ENCODE assay signal across 11 cellular contexts in genomic region chr10:79160191-79160590, GRCh38.
DNase-seq lines count a peak whose midpoint lies in the region; ATAC-seq and TF ChIP-seq lines count a peak whose summit lies in the region.
"Had no signal": no experiment of that assay in that cellular context is flagged by ENCODE, and none has a peak within 500 bp of the region (broad histone marks: within the 10 kb centered on the region; RNA-seq: fewer than 3 reads in every experiment).

No MANE protein-coding gene starts in this region.

- no peaks in the 10 kb centered on the region for H3K27me3 ChIP-seq in left ventricle myocardium inferior (ENCODE audit: low read depth)
- H3K27me3 ChIP-seq in right cardiac atrium (ENCODE audit: control insufficient read depth, insufficient read depth), result no peaks in the 10 kb centered on the region
- no peaks in the 10 kb centered on the region for H3K27me3 ChIP-seq in psoas muscle (ENCODE audit: insufficient read depth in 3 of 3, low read length in 2 of 3)
- no peaks in the 10 kb centered on the region for H3K27me3 ChIP-seq in vagina

- ATAC-seq in left cardiac atrium, result no peak
- ATAC-seq in right cardiac atrium, result peak in 1 of 2 donors; percentile 1
- no peak for ATAC-seq in psoas muscle
- ATAC-seq in GM18909 (IDR thresholded peaks at IDR 0.05; ENCODE audit: poor library complexity, unreplicated experiment), result no peak
- ATAC-seq: activated CD4-positive, CD25-positive, alpha-beta regulatory T cell treated with anti-CD3 and anti-CD28 coated beads, Interleukin-2, amount 50 U/mL, for 24 hours had no signal

- H3K9me3 ChIP-seq in left ventricle myocardium inferior (replicated peaks) (no peaks in the 10 kb centered on the region), right cardiac atrium (ENCODE audit: control insufficient read depth, low read length) (no peaks in the 10 kb centered on the region), psoas muscle (no peaks in the 10 kb centered on the region), vagina (no peaks in the 10 kb centered on the region)

- H3K27ac ChIP-seq in left ventricle myocardium inferior (replicated peaks) (peak overlapping the region; percentile 99), right cardiac atrium (ENCODE audit: low read length) (peak overlapping the region; percentile 93), psoas muscle (peak overlapping the region; percentile 34), vagina (peak overlapping the region; percentile 76)

- H3K4me3 ChIP-seq in left ventricle myocardium inferior (no peak overlapping the region), right cardiac atrium (ENCODE audit: low read length) (no peak overlapping the region), psoas muscle (no peak overlapping the region), vagina (no peak overlapping the region)

- no peak for TF ChIP-seq CTCF in left ventricle myocardium inferior (IDR thresholded peaks at IDR 0.05; ENCODE audit: borderline replicate concordance)
- no peak for TF ChIP-seq CTCF in psoas muscle (IDR thresholded peaks at IDR 0.05)
- TF ChIP-seq CTCF in vagina (IDR thresholded peaks at IDR 0.05), result no peak

- peaks cover 100% of the 10 kb centered on the region for H3K4me1 ChIP-seq in left ventricle myocardium inferior
- peaks cover 54% of the 10 kb centered on the region for H3K4me1 ChIP-seq in right cardiac atrium (ENCODE audit: control insufficient read depth, insufficient read depth, low read length)
- H3K4me1 ChIP-seq in psoas muscle, result peaks cover 85% of the 10 kb centered on the region
- peaks cover 94% of the 10 kb centered on the region for H3K4me1 ChIP-seq in vagina

- H3K36me3 ChIP-seq in left ventricle myocardium inferior (peaks cover 18% of the 10 kb centered on the region), psoas muscle (ENCODE audit: insufficient read depth in 1 of 2, low read depth in 1 of 2) (peaks cover 0 to 14% of the 10 kb centered on the region in 2 donors), vagina (peaks cover 0 to 11% of the 10 kb centered on the region in 2 donors)

- DNase-seq in left ventricle myocardium inferior (no peak), left cardiac atrium (no peak), right cardiac atrium (peak in 2 of 3 donors; percentile 65 to 77), psoas muscle (no peak), vagina (ENCODE audit: extremely low spot score in 2 of 2) (no peak), midbrain (lab: John Stamatoyannopoulos, UW) (no peak), DMS79 (lab: John Stamatoyannopoulos, UW) (no peak)
- DNase-seq: ACHN; effector CD8-positive, alpha-beta T cell had no signal

- no peak for TF ChIP-seq POLR2A in vagina (IDR thresholded peaks at IDR 0.05)

- intact Hi-C loops in left ventricle myocardium inferior (cut with micrococcal nuclease), result no loop called here
- intact Hi-C loops in left cardiac atrium (cut with DNase I), result no loop called here
- intact Hi-C loops in right cardiac atrium (cut with DNase I), result no loop called here
- intact Hi-C loops in psoas muscle (cut with DNase I), result no loop called here
- intact Hi-C loops in vagina (cut with DNase I), result no loop called here

- WGBS in right cardiac atrium, result 39% methylated on average over 4 of the region's 4 CpGs
- WGBS in psoas muscle, 3 donors, result 70 to 88% (median 72%) methylated on average over 4 of the region's 4 CpGs

Comparison
In these comparisons a context has a peak if more than half of its experiments do, and no peak if none do; other contexts are left out.
1. DNase-seq: peak in right cardiac atrium (2 of 3); none in left ventricle myocardium inferior (single experiment), left cardiac atrium (single experiment), psoas muscle (0 of 2), vagina (0 of 2), midbrain (single experiment) and DMS79 (single experiment).
2. H3K27ac ChIP-seq: peak in every context shown above with its lines; median percentile 99 in left ventricle myocardium inferior; 93 in right cardiac atrium; 76 in vagina; 34 in psoas muscle.